In genomic region chr3:46482632-46483311, GRCh38 we compare ENCODE assay signal across 18 cellular contexts. TPM values are rescaled to one million over a fixed set of nuclear protein-coding genes. Genes with fewer than 3 reads are reported as not detected.
A peak's percentile ranks its signal among the peaks of the same experiment; 100 is the strongest.
DNase-seq lines count a peak whose midpoint lies in the region; TF ChIP-seq lines count a peak whose summit lies in the region.
"Had no signal": no experiment of that assay in that cellular context is flagged by ENCODE, and none has a peak within 500 bp of the region (broad histone marks: within the 10 kb centered on the region; RNA-seq: fewer than 3 reads in every experiment).

No MANE protein-coding gene starts in this region.

- in situ Hi-C loops in astrocyte of the cerebellum (cut with HindIII; ENCODE audit: low sequenced_read_pairs) (no loop called here), KBM-7 (cut with MboI; ENCODE audit: low pct_unique_long_range_greater_than_20kb, low sequenced_read_pairs) (no loop called here)

- DNase-seq in AG09309 (ENCODE audit: low read depth) (peak; percentile 49), HT1080 (ENCODE audit: low read depth) (peak; percentile 93), astrocyte of the cerebellum (ENCODE audit: low read depth) (peak; percentile 97), fibroblast of pulmonary artery (ENCODE audit: low read depth) (peak; percentile 83), SHP77 (lab: John Stamatoyannopoulos, UW) (no peak), NAMALWA (ENCODE audit: low spot score) (no peak), medulla oblongata (ENCODE audit: extremely low spot score) (no peak), KBM-7 (no peak)
- DNase-seq: aorta; COR-L47; GF-D8; MV-4-11; NCI-H2171 treated with DMSO at 0.1 percent for 48 hours; right cardiac atrium; stimulated activated CD8-positive, alpha-beta memory T cell treated with anti-CD3 and anti-CD28 coated beads, Interleukin-4, amount 100 ng/mL, for 48 hours had no signal

- no peak overlapping the region for H3K4me3 ChIP-seq in AG09309 (ENCODE audit: control insufficient read depth, low read depth, low read length)
- no peak overlapping the region for H3K4me3 ChIP-seq in astrocyte of the cerebellum (ENCODE audit: low read depth, low read length)
- H3K4me3 ChIP-seq in fibroblast of pulmonary artery (replicated peaks; ENCODE audit: low read depth, low read length), result no peak overlapping the region
- H3K4me3 ChIP-seq: SJCRH30, tibial nerve had no signal

- TF ChIP-seq CTCF in AG09309 (IDR thresholded peaks at IDR 0.05; ENCODE audit: control insufficient read depth, insufficient read depth, low read depth, low read length, missing control alignments), result no peak
- TF ChIP-seq CTCF in astrocyte of the cerebellum (IDR thresholded peaks at IDR 0.05; ENCODE audit: low read depth, low read length, missing control alignments), result no peak
- no peak for TF ChIP-seq CTCF in fibroblast of pulmonary artery (IDR thresholded peaks at IDR 0.05; ENCODE audit: low read length, missing control alignments)

RNA-seq across cellular contexts. Expression of gene RTP3, which starts 15.0 kb away (rescaled TPM):
- not detected in 2 replicates for total RNA-seq in HT1080 (2014; rRNA removed; shearing (Covaris generic))
- polyA plus RNA-seq in HT1080 (2015; cell fraction: cytosol; rRNA removed), result 0.15 and 0.24 TPM in 2 replicates
- not detected in 2 replicates for polyA plus RNA-seq in HT1080 (2015; cell fraction: nucleus; rRNA removed)
- total RNA-seq: aorta, mesenteric fat pad, right cardiac atrium, SJCRH30, tibial nerve had no signal
- polyA plus RNA-seq: aorta, right cardiac atrium had no signal

RNA-seq across cellular contexts. Expression of gene LTF, which starts 18.1 kb away (rescaled TPM):
- total RNA-seq in HT1080 (2014; rRNA removed; shearing (Covaris generic)), result 0.16 and 0.63 TPM in 2 replicates
- 0.63 and 1.0 TPM in 2 replicates for polyA plus RNA-seq in HT1080 (2015; cell fraction: cytosol; rRNA removed)
- polyA plus RNA-seq in HT1080 (2015; cell fraction: nucleus; rRNA removed), result 1.4 and 2.0 TPM in 2 replicates
- total RNA-seq: SJCRH30 had no signal

Comparison
In these comparisons a context has a peak if more than half of its experiments do, and no peak if none do; other contexts are left out.
1. DNase-seq: peak in AG09309 (single experiment), HT1080 (single experiment), astrocyte of the cerebellum (single experiment) and fibroblast of pulmonary artery (single experiment); none in SHP77 (0 of 2), NAMALWA (single experiment), medulla oblongata (single experiment) and KBM-7 (single experiment).